ENCODE assay signal across 9 cellular contexts in genomic region chr14:105480165-105480564, GRCh38. TPM values are rescaled to one million over a fixed set of nuclear protein-coding genes. Genes with fewer than 3 reads are reported as not detected.
DNase-seq lines count a peak whose midpoint lies in the region; ATAC-seq and TF ChIP-seq lines count a peak whose summit lies in the region.
"Had no signal": no experiment of that assay in that cellular context is flagged by ENCODE, and none has a peak within 500 bp of the region (broad histone marks: within the 10 kb centered on the region; RNA-seq: fewer than 3 reads in every experiment).

No MANE protein-coding gene starts in this region.

- H3K27ac ChIP-seq in CD8-positive, alpha-beta T cell (ENCODE audit: low read depth, low read length) = peak overlapping the region; percentile 98
- H3K27ac ChIP-seq in SK-N-MC = peak overlapping the region; percentile 97
- peak overlapping the region; percentile 95 to 98 for H3K27ac ChIP-seq in right atrium auricular region

- POLR2A ChIA-PET in CD8-positive, alpha-beta T cell (lab: Charles Lee) = interaction anchor here (1.2 to 3.3 kb wide), 2 partner anchors 10 to 49 kb away, joined by 4 to 66 read pairs; partner anchors contain the start of gene TEDC1

- peaks cover 87% of the 10 kb centered on the region for H3K4me1 ChIP-seq in CD8-positive, alpha-beta T cell (ENCODE audit: insufficient read depth, low read length)
- peaks cover 0 to 88% of the 10 kb centered on the region in 2 donors for H3K4me1 ChIP-seq in right atrium auricular region

- intact Hi-C loops in CD8-positive, alpha-beta T cell (cut with DNase I, micrococcal nuclease) = loop anchor here in 1 of 2 experiments (2.0 to 10.0 kb wide), 2 partner anchors 109 to 415 kb away; partner anchors contain the start of gene GPR132

- no peak for DNase-seq in CD8-positive, alpha-beta T cell
- DNase-seq in SK-N-MC (ENCODE audit: low read depth, low spot score) = no peak
- no peak for DNase-seq in right atrium auricular region (ENCODE audit: low spot score)
- no peak for DNase-seq in stimulated activated naive CD4-positive, alpha-beta T cell treated with Interleukin-2 at 50 U/mL for 16 hours (lab: John Stamatoyannopoulos, UW)
- no peak for DNase-seq in SHP77 (lab: John Stamatoyannopoulos, UW)
- DNase-seq in occipital lobe (lab: John Stamatoyannopoulos, UW) = no peak
- DNase-seq in activated gamma-delta T cell treated with Interleukin-2 at 50 U/mL for 16 hours = no peak

- H3K9me3 Mint-ChIP-seq in CD8-positive, alpha-beta T cell = no peaks in the 10 kb centered on the region
- H3K9me3 Mint-ChIP-seq in stimulated activated memory B cell treated with anti-CD40 and anti-IgM and Interleukin-4, amounts not matched to agents 10 μg/mL and 1 μg/mL and 100 μg/mL, for 72 hours = peaks cover 4% of the 10 kb centered on the region
- H3K9me3 Mint-ChIP-seq: stimulated activated naive CD8-positive, alpha-beta T cell treated with anti-CD3 and anti-CD28 coated beads, Interleukin-15, Interleukin-2, amounts not matched to agents 100 ng/mL and 50 ng/mL, for 24 hours had no signal

- no peak for ATAC-seq in CD8-positive, alpha-beta T cell
- ATAC-seq in stimulated activated memory B cell treated with anti-CD40 and anti-IgM and Interleukin-4, amounts not matched to agents 10 μg/mL and 1 μg/mL and 100 μg/mL, for 72 hours = no peak

- peaks cover 52% of the 10 kb centered on the region for H3K4me1 Mint-ChIP-seq in CD8-positive, alpha-beta T cell (ENCODE audit: low read depth)
- peaks cover 74% of the 10 kb centered on the region for H3K4me1 Mint-ChIP-seq in stimulated activated memory B cell treated with anti-CD40 and anti-IgM and Interleukin-4, amounts not matched to agents 10 μg/mL and 1 μg/mL and 100 μg/mL, for 72 hours

- H3K4me3 ChIP-seq in CD8-positive, alpha-beta T cell (ENCODE audit: low read depth, low read length) = no peak overlapping the region
- peak overlapping the region; percentile 79; the same call in 1 of the 2 replicates for H3K4me3 ChIP-seq in SK-N-MC
- H3K4me3 ChIP-seq in right atrium auricular region = no peak overlapping the region

- no peak overlapping the region for H3K9ac ChIP-seq in SK-N-MC (ENCODE audit: insufficient read length)

- TF ChIP-seq CTCF in CD8-positive, alpha-beta T cell (IDR thresholded peaks at IDR 0.05) = no peak
- TF ChIP-seq CTCF in right atrium auricular region (IDR thresholded peaks at IDR 0.05) = no peak

- peaks cover 3% of the 10 kb centered on the region for H3K27me3 Mint-ChIP-seq in CD8-positive, alpha-beta T cell (ENCODE audit: low read depth)
- peaks cover 9% of the 10 kb centered on the region for H3K27me3 Mint-ChIP-seq in stimulated activated memory B cell treated with anti-CD40 and anti-IgM and Interleukin-4, amounts not matched to agents 10 μg/mL and 1 μg/mL and 100 μg/mL, for 72 hours

- H3K36me3 Mint-ChIP-seq in CD8-positive, alpha-beta T cell = no peaks in the 10 kb centered on the region
- H3K36me3 Mint-ChIP-seq in stimulated activated memory B cell treated with anti-CD40 and anti-IgM and Interleukin-4, amounts not matched to agents 10 μg/mL and 1 μg/mL and 100 μg/mL, for 72 hours = peaks cover 5% of the 10 kb centered on the region

- no peaks in the 10 kb centered on the region for H3K27me3 ChIP-seq in CD8-positive, alpha-beta T cell (ENCODE audit: insufficient read depth, low read length)
- H3K27me3 ChIP-seq in right atrium auricular region = no peaks in the 10 kb centered on the region

- peak overlapping the region; percentile 100 for H3K27ac Mint-ChIP-seq in CD8-positive, alpha-beta T cell
- H3K27ac Mint-ChIP-seq in stimulated activated memory B cell treated with anti-CD40 and anti-IgM and Interleukin-4, amounts not matched to agents 10 μg/mL and 1 μg/mL and 100 μg/mL, for 72 hours = peak overlapping the region; percentile 23

- CTCF ChIA-PET in CD8-positive, alpha-beta T cell (lab: Charles Lee) = interaction anchor here (0.6 to 2.8 kb wide), 17 partner anchors 8 to 117 kb away, joined by 3 to 74 read pairs (median 8); no protein-coding TSS in a partner anchor

- H3K4me3 Mint-ChIP-seq in CD8-positive, alpha-beta T cell = peak overlapping the region; percentile 64
- H3K4me3 Mint-ChIP-seq in stimulated activated memory B cell treated with anti-CD40 and anti-IgM and Interleukin-4, amounts not matched to agents 10 μg/mL and 1 μg/mL and 100 μg/mL, for 72 hours = peak overlapping the region; percentile 4

- no peaks in the 10 kb centered on the region for H3K9me3 ChIP-seq in CD8-positive, alpha-beta T cell (ENCODE audit: low read length)
- H3K9me3 ChIP-seq in SK-N-MC (ENCODE audit: low read depth, low read length) (no peaks in the 10 kb centered on the region), right atrium auricular region (no peaks in the 10 kb centered on the region)

- H3K36me3 ChIP-seq in CD8-positive, alpha-beta T cell (ENCODE audit: insufficient read depth, low read length) = no peaks in the 10 kb centered on the region
- H3K36me3 ChIP-seq in SK-N-MC (ENCODE audit: insufficient read depth, low read length) (peaks cover 8% of the 10 kb centered on the region), right atrium auricular region (peaks cover 17% of the 10 kb centered on the region)

RNA-seq across cellular contexts. Expression of gene CRIP2, which starts 5.5 kb away (rescaled TPM):
- 10 to 100 TPM; 17.1 to 20.7 TPM for total RNA-seq in CD8-positive, alpha-beta T cell
- total RNA-seq in right atrium auricular region = 1,000 to 10,000 TPM in 1 of 2 donors, 100 to 1,000 TPM in 1; 831 to 1,272 TPM
- total RNA-seq in occipital lobe = 70.2 TPM

RNA-seq across cellular contexts. Expression of gene CRIP1, which starts 6.5 kb away (rescaled TPM):
- total RNA-seq in CD8-positive, alpha-beta T cell = 100 to 1,000 TPM; 111 to 115 TPM
- 10 to 100 TPM; 42.9 to 79.2 TPM for total RNA-seq in right atrium auricular region
- 0.94 TPM for total RNA-seq in occipital lobe

RNA-seq across cellular contexts. Expression of gene TEDC1, which starts 10.9 kb away (rescaled TPM):
- total RNA-seq in CD8-positive, alpha-beta T cell = 10 to 100 TPM; 55.3 to 58.5 TPM
- total RNA-seq in right atrium auricular region (1 to 10 TPM; 3.5 to 3.9 TPM), occipital lobe (5.6 TPM)

RNA-seq across cellular contexts. Expression of gene TMEM121, which starts 46.2 kb away (rescaled TPM):
- 1 to 10 TPM; 2.8 to 3.4 TPM for total RNA-seq in CD8-positive, alpha-beta T cell
- total RNA-seq in right atrium auricular region (1 to 10 TPM; 3.4 to 5.8 TPM), occipital lobe (23.1 TPM)

Comparison
In these comparisons a context has a peak if more than half of its experiments do, and no peak if none do; other contexts are left out.
1. RNA of gene CRIP2, which starts 5.5 kb away (total RNA-seq): 831 to 1,272 TPM in right atrium auricular region; 70.2 TPM in occipital lobe (single experiment) and 17.1 to 20.7 TPM in CD8-positive, alpha-beta T cell; every median in the first group is over 10 times any median in the second.
2. RNA of gene CRIP1, which starts 6.5 kb away (total RNA-seq): 111 to 115 TPM in CD8-positive, alpha-beta T cell and 42.9 to 79.2 TPM in right atrium auricular region; 0.94 TPM in occipital lobe (single experiment); every median in the first group is over 10 times any median in the second.
3. Peak in every context shown above with its lines, with median percentiles within 50 percentile points of each other: H3K27ac ChIP-seq.